In genomic region chr12:116458492-116458891, GRCh38 we compare ENCODE assay signal across 21 cellular contexts.
"Had no signal": no experiment of that assay in that cellular context is flagged by ENCODE, and none has a peak within 500 bp of the region (broad histone marks: within the 10 kb centered on the region; RNA-seq: fewer than 3 reads in every experiment).

No MANE protein-coding gene starts in this region.

- H3K36me3 ChIP-seq: brain microvascular endothelial cell, colonic mucosa, sigmoid colon, tibial artery had no signal

- ATAC-seq: activated CD8-positive, alpha-beta T cell treated with anti-CD3 and anti-CD28 coated beads for 36 hours; activated T-helper 17 cell treated with anti-CD3 and anti-CD28 coated beads, Interleukin-2, amount 50 U/mL, for 72 hours had no signal

- H3K4me3 ChIP-seq: colonic mucosa, lung, sigmoid colon, tibial artery had no signal

- H3K27me3 ChIP-seq: brain microvascular endothelial cell, colonic mucosa, sigmoid colon, tibial artery had no signal

- H3K9me3 ChIP-seq: colonic mucosa, sigmoid colon, tibial artery had no signal

- H3K27ac ChIP-seq: brain microvascular endothelial cell, colonic mucosa, sigmoid colon, tibial artery had no signal

- DNase-seq: activated CD4-positive, alpha-beta T cell treated with anti-CD3 and anti-CD28 coated beads, Interleukin-2, amount 10 ng/mL, durations not matched to agents 24 days and 14 days; activated CD4-positive, CD25-positive, alpha-beta regulatory T cell; activated CD8-positive, alpha-beta T cell treated with anti-CD3 and anti-CD28 coated beads for 36 hours; activated naive CD4-positive, alpha-beta T cell; activated T-cell treated with anti-CD3 and anti-CD28 coated beads, Interleukin-2, amount 50 U/mL, for 1 hour; aorta; brain microvascular endothelial cell; central memory CD4-positive, alpha-beta T cell; colonic mucosa; erythroblast; hypothalamus; islet precursor cell; midbrain; nucleus accumbens; sigmoid colon; stimulated activated CD4-positive, alpha-beta T cell treated with anti-CD3 and anti-CD28 coated beads, Interleukin-4, amount 100 ng/mL, for 4 hours; stimulated activated naive CD4-positive, alpha-beta T cell treated with Interleukin-2 at 50 U/mL for 16 hours; tibial artery had no signal

- FAIRE-seq: frontal cortex had no signal
